Comparison of ENCODE assay signal across 1 cellular context in the genomic region with DNA sequence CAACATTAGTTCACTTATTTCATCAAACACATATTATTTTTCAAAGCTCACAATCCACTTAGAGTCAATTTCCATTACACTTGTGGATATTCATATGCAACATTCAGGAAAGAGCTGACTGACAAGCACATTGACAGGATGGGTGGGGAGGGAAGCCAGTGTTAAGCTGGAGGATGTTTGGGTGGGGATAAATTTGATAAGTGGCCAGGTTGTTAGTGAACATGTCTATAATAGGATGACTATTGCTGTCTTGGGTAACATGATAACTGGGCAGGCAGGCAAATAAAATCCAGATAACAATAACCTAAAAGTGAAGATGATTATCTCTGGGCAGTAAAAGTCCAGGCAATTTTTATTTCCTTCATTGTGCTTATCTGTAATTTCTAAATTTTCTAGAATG.
TF ChIP-seq lines count a peak whose summit lies in the region.

No MANE protein-coding gene starts in this region.

TF ChIP-seq in GM23338, 12 proteins besides CTCF, POLR2A, EP300 and RAD21 (continued from another document):
- TF ChIP-seq, protein P1, sequence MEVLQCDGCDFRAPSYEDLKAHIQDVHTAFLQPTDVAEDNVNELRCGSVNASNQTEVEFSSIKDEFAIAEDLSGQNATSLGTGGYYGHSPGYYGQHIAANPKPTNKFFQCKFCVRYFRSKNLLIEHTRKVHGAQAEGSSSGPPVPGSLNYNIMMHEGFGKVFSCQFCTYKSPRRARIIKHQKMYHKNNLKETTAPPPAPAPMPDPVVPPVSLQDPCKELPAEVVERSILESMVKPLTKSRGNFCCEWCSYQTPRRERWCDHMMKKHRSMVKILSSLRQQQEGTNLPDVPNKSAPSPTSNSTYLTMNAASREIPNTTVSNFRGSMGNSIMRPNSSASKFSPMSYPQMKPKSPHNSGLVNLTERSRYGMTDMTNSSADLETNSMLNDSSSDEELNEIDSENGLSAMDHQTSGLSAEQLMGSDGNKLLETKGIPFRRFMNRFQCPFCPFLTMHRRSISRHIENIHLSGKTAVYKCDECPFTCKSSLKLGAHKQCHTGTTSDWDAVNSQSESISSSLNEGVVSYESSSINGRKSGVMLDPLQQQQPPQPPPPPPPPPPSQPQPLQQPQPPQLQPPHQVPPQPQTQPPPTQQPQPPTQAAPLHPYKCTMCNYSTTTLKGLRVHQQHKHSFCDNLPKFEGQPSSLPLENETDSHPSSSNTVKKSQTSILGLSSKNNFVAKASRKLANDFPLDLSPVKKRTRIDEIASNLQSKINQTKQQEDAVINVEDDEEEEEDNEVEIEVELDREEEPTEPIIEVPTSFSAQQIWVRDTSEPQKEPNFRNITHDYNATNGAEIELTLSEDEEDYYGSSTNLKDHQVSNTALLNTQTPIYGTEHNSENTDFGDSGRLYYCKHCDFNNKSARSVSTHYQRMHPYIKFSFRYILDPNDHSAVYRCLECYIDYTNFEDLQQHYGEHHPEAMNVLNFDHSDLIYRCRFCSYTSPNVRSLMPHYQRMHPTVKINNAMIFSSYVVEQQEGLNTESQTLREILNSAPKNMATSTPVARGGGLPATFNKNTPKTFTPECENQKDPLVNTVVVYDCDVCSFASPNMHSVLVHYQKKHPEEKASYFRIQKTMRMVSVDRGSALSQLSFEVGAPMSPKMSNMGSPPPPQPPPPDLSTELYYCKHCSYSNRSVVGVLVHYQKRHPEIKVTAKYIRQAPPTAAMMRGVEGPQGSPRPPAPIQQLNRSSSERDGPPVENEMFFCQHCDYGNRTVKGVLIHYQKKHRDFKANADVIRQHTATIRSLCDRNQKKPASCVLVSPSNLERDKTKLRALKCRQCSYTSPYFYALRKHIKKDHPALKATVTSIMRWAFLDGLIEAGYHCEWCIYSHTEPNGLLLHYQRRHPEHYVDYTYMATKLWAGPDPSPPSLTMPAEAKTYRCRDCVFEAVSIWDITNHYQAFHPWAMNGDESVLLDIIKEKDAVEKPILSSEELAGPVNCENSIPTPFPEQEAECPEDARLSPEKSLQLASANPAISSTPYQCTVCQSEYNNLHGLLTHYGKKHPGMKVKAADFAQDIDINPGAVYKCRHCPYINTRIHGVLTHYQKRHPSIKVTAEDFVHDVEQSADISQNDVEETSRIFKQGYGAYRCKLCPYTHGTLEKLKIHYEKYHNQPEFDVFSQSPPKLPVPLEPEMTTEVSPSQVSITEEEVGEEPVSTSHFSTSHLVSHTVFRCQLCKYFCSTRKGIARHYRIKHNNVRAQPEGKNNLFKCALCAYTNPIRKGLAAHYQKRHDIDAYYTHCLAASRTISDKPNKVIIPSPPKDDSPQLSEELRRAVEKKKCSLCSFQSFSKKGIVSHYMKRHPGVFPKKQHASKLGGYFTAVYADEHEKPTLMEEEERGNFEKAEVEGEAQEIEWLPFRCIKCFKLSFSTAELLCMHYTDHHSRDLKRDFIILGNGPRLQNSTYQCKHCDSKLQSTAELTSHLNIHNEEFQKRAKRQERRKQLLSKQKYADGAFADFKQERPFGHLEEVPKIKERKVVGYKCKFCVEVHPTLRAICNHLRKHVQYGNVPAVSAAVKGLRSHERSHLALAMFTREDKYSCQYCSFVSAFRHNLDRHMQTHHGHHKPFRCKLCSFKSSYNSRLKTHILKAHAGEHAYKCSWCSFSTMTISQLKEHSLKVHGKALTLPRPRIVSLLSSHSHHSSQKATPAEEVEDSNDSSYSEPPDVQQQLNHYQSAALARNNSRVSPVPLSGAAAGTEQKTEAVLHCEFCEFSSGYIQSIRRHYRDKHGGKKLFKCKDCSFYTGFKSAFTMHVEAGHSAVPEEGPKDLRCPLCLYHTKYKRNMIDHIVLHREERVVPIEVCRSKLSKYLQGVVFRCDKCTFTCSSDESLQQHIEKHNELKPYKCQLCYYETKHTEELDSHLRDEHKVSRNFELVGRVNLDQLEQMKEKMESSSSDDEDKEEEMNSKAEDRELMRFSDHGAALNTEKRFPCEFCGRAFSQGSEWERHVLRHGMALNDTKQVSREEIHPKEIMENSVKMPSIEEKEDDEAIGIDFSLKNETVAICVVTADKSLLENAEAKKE (CRISPR knock-in tag; IDR thresholded peaks at IDR 0.05), result no peak
- TF ChIP-seq CREB1 (CRISPR knock-in tag; IDR thresholded peaks at IDR 0.05; ENCODE audit: low read depth), result no peak
- no peak for TF ChIP-seq ZNF331 (CRISPR knock-in tag; IDR thresholded peaks at IDR 0.05; ENCODE audit: low read depth)
- no peak for TF ChIP-seq EZH2phosphoT487 (IDR thresholded peaks at IDR 0.05; ENCODE audit: unreplicated experiment)
- no peak for TF ChIP-seq STAT1 (IDR thresholded peaks at IDR 0.05; ENCODE audit: unreplicated experiment)
- TF ChIP-seq, protein P2, sequence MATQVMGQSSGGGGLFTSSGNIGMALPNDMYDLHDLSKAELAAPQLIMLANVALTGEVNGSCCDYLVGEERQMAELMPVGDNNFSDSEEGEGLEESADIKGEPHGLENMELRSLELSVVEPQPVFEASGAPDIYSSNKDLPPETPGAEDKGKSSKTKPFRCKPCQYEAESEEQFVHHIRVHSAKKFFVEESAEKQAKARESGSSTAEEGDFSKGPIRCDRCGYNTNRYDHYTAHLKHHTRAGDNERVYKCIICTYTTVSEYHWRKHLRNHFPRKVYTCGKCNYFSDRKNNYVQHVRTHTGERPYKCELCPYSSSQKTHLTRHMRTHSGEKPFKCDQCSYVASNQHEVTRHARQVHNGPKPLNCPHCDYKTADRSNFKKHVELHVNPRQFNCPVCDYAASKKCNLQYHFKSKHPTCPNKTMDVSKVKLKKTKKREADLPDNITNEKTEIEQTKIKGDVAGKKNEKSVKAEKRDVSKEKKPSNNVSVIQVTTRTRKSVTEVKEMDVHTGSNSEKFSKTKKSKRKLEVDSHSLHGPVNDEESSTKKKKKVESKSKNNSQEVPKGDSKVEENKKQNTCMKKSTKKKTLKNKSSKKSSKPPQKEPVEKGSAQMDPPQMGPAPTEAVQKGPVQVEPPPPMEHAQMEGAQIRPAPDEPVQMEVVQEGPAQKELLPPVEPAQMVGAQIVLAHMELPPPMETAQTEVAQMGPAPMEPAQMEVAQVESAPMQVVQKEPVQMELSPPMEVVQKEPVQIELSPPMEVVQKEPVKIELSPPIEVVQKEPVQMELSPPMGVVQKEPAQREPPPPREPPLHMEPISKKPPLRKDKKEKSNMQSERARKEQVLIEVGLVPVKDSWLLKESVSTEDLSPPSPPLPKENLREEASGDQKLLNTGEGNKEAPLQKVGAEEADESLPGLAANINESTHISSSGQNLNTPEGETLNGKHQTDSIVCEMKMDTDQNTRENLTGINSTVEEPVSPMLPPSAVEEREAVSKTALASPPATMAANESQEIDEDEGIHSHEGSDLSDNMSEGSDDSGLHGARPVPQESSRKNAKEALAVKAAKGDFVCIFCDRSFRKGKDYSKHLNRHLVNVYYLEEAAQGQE (IDR thresholded peaks at IDR 0.05; ENCODE audit: unreplicated experiment), result no peak
- no peak for TF ChIP-seq EZH2 (IDR thresholded peaks at IDR 0.05; ENCODE audit: low read depth, unreplicated experiment)
- TF ChIP-seq, protein P3, sequence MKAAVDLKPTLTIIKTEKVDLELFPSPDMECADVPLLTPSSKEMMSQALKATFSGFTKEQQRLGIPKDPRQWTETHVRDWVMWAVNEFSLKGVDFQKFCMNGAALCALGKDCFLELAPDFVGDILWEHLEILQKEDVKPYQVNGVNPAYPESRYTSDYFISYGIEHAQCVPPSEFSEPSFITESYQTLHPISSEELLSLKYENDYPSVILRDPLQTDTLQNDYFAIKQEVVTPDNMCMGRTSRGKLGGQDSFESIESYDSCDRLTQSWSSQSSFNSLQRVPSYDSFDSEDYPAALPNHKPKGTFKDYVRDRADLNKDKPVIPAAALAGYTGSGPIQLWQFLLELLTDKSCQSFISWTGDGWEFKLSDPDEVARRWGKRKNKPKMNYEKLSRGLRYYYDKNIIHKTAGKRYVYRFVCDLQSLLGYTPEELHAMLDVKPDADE (IDR thresholded peaks at IDR 0.05), result no peak
- TF ChIP-seq ZNF114 (CRISPR knock-in tag; IDR thresholded peaks at IDR 0.05), result no peak
- no peak for TF ChIP-seq POLR2AphosphoS5 (IDR thresholded peaks at IDR 0.05; ENCODE audit: low read depth)
